Comparison of ENCODE assay signal across 19 cellular contexts in genomic region chr2:190412971-190413370, GRCh38. TPM values are rescaled to one million over a fixed set of nuclear protein-coding genes. Genes with fewer than 3 reads are reported as not detected.
DNase-seq lines count a peak whose midpoint lies in the region; ATAC-seq and TF ChIP-seq lines count a peak whose summit lies in the region.
"Had no signal": no experiment of that assay in that cellular context is flagged by ENCODE, and none has a peak within 500 bp of the region (broad histone marks: within the 10 kb centered on the region; RNA-seq: fewer than 3 reads in every experiment).

No MANE protein-coding gene starts in this region.

- no peaks in the 10 kb centered on the region for H3K36me3 ChIP-seq in vagina
- H3K36me3 ChIP-seq in brain microvascular endothelial cell (replicated peaks): no peaks in the 10 kb centered on the region
- H3K36me3 ChIP-seq: HAP-1, heart left ventricle, tibial artery had no signal

- H3K4me1 ChIP-seq in vagina: peaks cover 67% of the 10 kb centered on the region

- no peak for TF ChIP-seq POLR2A in vagina (IDR thresholded peaks at IDR 0.05)

- TF ChIP-seq CTCF in vagina (IDR thresholded peaks at IDR 0.05) (no peak), brain microvascular endothelial cell (IDR thresholded peaks at IDR 0.05; ENCODE audit: low read depth, low read length, missing control alignments) (no peak)

- H3K27ac ChIP-seq in vagina (peak overlapping the region; percentile 28), brain microvascular endothelial cell (no peak overlapping the region)
- H3K27ac ChIP-seq: tibial artery had no signal

- in situ Hi-C loops in brain microvascular endothelial cell (cut with HindIII; ENCODE audit: low pct_ligation_motif_present, low sequenced_read_pairs): no loop called here

- no peaks in the 10 kb centered on the region for H3K27me3 Mint-ChIP-seq in stimulated activated naive CD8-positive, alpha-beta T cell treated with anti-CD3 and anti-CD28 coated beads, Interleukin-15, Interleukin-2, amounts not matched to agents 100 ng/mL and 50 ng/mL, for 24 hours
- no peaks in the 10 kb centered on the region for H3K27me3 Mint-ChIP-seq in activated naive CD8-positive, alpha-beta T cell treated with anti-CD3 and anti-CD28 coated beads, Interleukin-2, amount 50 U/mL, for 24 hours
- H3K27me3 Mint-ChIP-seq: activated CD8-positive, alpha-beta memory T cell treated with anti-CD3 and anti-CD28 coated beads, Interleukin-2, amount 10 ng/mL, durations not matched to agents 7 days and 5 days had no signal

- H3K27ac Mint-ChIP-seq in stimulated activated naive CD8-positive, alpha-beta T cell treated with anti-CD3 and anti-CD28 coated beads, Interleukin-15, Interleukin-2, amounts not matched to agents 100 ng/mL and 50 ng/mL, for 24 hours: peak overlapping the region; percentile 66
- H3K27ac Mint-ChIP-seq in activated naive CD8-positive, alpha-beta T cell treated with anti-CD3 and anti-CD28 coated beads, Interleukin-2, amount 50 U/mL, for 24 hours: peak overlapping the region; percentile 69

- H3K27me3 ChIP-seq in vagina: no peaks in the 10 kb centered on the region
- H3K27me3 ChIP-seq in brain microvascular endothelial cell (replicated peaks): no peaks in the 10 kb centered on the region
- H3K27me3 ChIP-seq: body of pancreas, heart left ventricle, tibial artery had no signal

- H3K4me3 Mint-ChIP-seq in stimulated activated naive CD8-positive, alpha-beta T cell treated with anti-CD3 and anti-CD28 coated beads, Interleukin-15, Interleukin-2, amounts not matched to agents 100 ng/mL and 50 ng/mL, for 24 hours: no peak overlapping the region
- H3K4me3 Mint-ChIP-seq in activated naive CD8-positive, alpha-beta T cell treated with anti-CD3 and anti-CD28 coated beads, Interleukin-2, amount 50 U/mL, for 24 hours: peak overlapping the region; percentile 15
- H3K4me3 Mint-ChIP-seq: activated CD8-positive, alpha-beta memory T cell treated with anti-CD3 and anti-CD28 coated beads, Interleukin-2, amount 10 ng/mL, durations not matched to agents 7 days and 5 days had no signal

- intact Hi-C loops in vagina (cut with DNase I): no loop called here

- no peaks in the 10 kb centered on the region for H3K9me3 Mint-ChIP-seq in stimulated activated naive CD8-positive, alpha-beta T cell treated with anti-CD3 and anti-CD28 coated beads, Interleukin-15, Interleukin-2, amounts not matched to agents 100 ng/mL and 50 ng/mL, for 24 hours
- no peaks in the 10 kb centered on the region for H3K9me3 Mint-ChIP-seq in activated naive CD8-positive, alpha-beta T cell treated with anti-CD3 and anti-CD28 coated beads, Interleukin-2, amount 50 U/mL, for 24 hours

- H3K4me1 Mint-ChIP-seq in stimulated activated naive CD8-positive, alpha-beta T cell treated with anti-CD3 and anti-CD28 coated beads, Interleukin-15, Interleukin-2, amounts not matched to agents 100 ng/mL and 50 ng/mL, for 24 hours (ENCODE audit: low read depth): peaks cover 82% of the 10 kb centered on the region
- H3K4me1 Mint-ChIP-seq in activated naive CD8-positive, alpha-beta T cell treated with anti-CD3 and anti-CD28 coated beads, Interleukin-2, amount 50 U/mL, for 24 hours: peaks cover 76% of the 10 kb centered on the region

- H3K36me3 Mint-ChIP-seq in stimulated activated naive CD8-positive, alpha-beta T cell treated with anti-CD3 and anti-CD28 coated beads, Interleukin-15, Interleukin-2, amounts not matched to agents 100 ng/mL and 50 ng/mL, for 24 hours (ENCODE audit: low read depth): peaks cover 14% of the 10 kb centered on the region
- H3K36me3 Mint-ChIP-seq in activated naive CD8-positive, alpha-beta T cell treated with anti-CD3 and anti-CD28 coated beads, Interleukin-2, amount 50 U/mL, for 24 hours (ENCODE audit: low read depth): peaks cover 4% of the 10 kb centered on the region

- ATAC-seq in stimulated activated naive CD8-positive, alpha-beta T cell treated with anti-CD3 and anti-CD28 coated beads, Interleukin-15, Interleukin-2, amounts not matched to agents 100 U/mL and 50 U/mL, for 24 hours: no peak
- ATAC-seq in activated naive CD8-positive, alpha-beta T cell treated with anti-CD3 and anti-CD28 coated beads, Interleukin-2, amount 50 U/mL, for 24 hours: no peak
- no peak for ATAC-seq in HG03139 (IDR thresholded peaks at IDR 0.05; ENCODE audit: unreplicated experiment)
- no peak for ATAC-seq in HG03045 (IDR thresholded peaks at IDR 0.05; ENCODE audit: unreplicated experiment)
- ATAC-seq: activated CD8-positive, alpha-beta memory T cell treated with anti-CD3 and anti-CD28 coated beads, Interleukin-2, amount 10 ng/mL, durations not matched to agents 7 days and 5 days; body of pancreas had no signal

- no peak overlapping the region for H3K4me3 ChIP-seq in vagina
- no peak overlapping the region for H3K4me3 ChIP-seq in brain microvascular endothelial cell (ENCODE audit: low read depth, low read length)
- H3K4me3 ChIP-seq: body of pancreas, HAP-1, heart left ventricle, tibial artery had no signal

- H3K9me3 ChIP-seq in vagina: no peaks in the 10 kb centered on the region
- H3K9me3 ChIP-seq: body of pancreas, HAP-1, heart left ventricle, tibial artery had no signal

- no peak for DNase-seq in stimulated activated naive CD8-positive, alpha-beta T cell treated with anti-CD3 and anti-CD28 coated beads, Interleukin-15, Interleukin-2, amounts not matched to agents 100 U/mL and 50 U/mL, for 24 hours
- no peak for DNase-seq in activated naive CD8-positive, alpha-beta T cell treated with anti-CD3 and anti-CD28 coated beads, Interleukin-2, amount 50 U/mL, for 24 hours
- DNase-seq in iPS-NIHi11 (ENCODE audit: low spot score) (peak; percentile 37), vagina (ENCODE audit: extremely low spot score in 2 of 2) (no peak), brain microvascular endothelial cell (no peak)
- DNase-seq: activated CD8-positive, alpha-beta memory T cell treated with anti-CD3 and anti-CD28 coated beads, Interleukin-2, amount 10 ng/mL, durations not matched to agents 7 days and 5 days; activated gamma-delta T cell; body of pancreas; heart left ventricle; kidney glomerular epithelial cell; midbrain; NCI-H2081; NK-92 treated with Interleukin-12 subunit alpha and Interleukin-12 subunit beta, amount 100 ng/mL, for 24 hours; stimulated activated CD4-positive, alpha-beta T cell treated with anti-CD3 and anti-CD28 coated beads, Interleukin-4, amount 100 ng/mL, for 1 hour; tibial artery had no signal

RNA-seq across cellular contexts. Expression of gene MFSD6, which starts 4.8 kb away (rescaled TPM):
- total RNA-seq in vagina: 84.7 TPM
